In the genomic region with DNA sequence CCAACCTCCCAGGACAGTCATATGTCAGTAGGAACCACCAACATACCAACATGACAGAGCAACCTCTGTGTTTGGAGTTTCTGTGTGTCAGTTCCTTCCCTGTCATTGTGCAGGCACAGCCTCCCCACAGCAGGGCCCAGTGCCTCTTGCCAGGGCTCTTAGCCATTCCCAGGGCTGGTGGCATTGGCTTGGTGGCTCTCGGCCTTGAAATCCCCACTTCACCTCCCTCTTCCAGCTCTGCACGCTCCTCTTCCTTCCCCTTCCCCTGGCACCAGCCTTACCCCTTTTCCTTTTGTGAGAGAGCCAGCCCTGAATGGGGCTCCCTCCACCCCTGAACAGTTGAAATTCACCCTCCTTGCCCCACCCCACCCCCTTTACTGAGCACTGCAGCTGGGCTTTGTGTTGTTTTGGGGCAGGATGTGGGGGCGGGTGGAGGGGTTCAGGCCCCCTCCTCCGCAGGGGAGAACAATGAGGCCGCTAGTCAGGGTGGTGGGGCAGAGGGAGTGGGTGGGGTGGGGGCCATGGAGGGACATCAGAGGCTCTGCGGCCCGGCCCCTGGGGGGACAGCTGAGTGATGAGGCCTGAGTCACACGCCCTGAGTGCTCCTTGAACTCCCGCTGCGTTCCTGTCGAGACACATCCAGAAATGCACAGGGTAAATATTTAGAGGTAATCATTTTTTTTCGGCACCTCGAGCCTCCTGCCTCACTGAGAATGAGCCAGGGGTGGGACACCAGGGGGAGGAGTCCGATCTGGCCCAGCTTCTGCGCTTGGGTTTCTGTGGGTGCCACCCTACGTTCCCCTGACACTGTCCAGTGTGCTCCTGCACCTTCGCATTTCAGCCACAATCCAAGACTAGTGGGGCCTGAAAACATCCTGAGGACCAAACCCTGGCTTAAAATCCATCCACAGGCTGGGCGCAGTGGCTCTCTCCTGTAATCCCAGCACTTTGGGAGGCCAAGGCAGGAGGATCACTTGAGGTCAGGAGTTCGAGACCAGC, we compare ENCODE assay signal across 10 cellular contexts. TPM values are rescaled to one million over a fixed set of nuclear protein-coding genes. Genes with fewer than 3 reads are reported as not detected.
DNase-seq lines count a peak whose midpoint lies in the region; ATAC-seq and TF ChIP-seq lines count a peak whose summit lies in the region.
"Had no signal": no experiment of that assay in that cellular context is flagged by ENCODE, and none has a peak within 500 bp of the region (broad histone marks: within the 10 kb centered on the region; RNA-seq: fewer than 3 reads in every experiment).

No MANE protein-coding gene starts in this region.

- H3K4me3 Mint-ChIP-seq in WTC11: no peak overlapping the region; the same call in 1 of the 2 replicates
- H3K4me3 Mint-ChIP-seq: endodermal cell had no signal

- no peaks in the 10 kb centered on the region for H3K9me3 Mint-ChIP-seq in WTC11
- H3K9me3 Mint-ChIP-seq: endodermal cell had no signal

- no peak overlapping the region for H3K23ac ChIP-seq in trophoblast cell (ENCODE audit: low read length)

- DNase-seq in ELF-1 (ENCODE audit: low read depth, low spot score) (peak; percentile 66), NB4 (ENCODE audit: low read depth) (peak; percentile 44), WTC11 (ENCODE audit: low spot score) (no peak), trophoblast cell (peak; percentile 39), sigmoid colon (no peak), GM19238 (ENCODE audit: insufficient read length, low spot score) (no peak)
- DNase-seq in stimulated activated CD4-positive, alpha-beta T cell treated with anti-CD3 and anti-CD28 coated beads, Interleukin-4, amount 100 ng/mL, for 4 hours: no peak
- DNase-seq: endodermal cell; heart left ventricle; stimulated activated naive CD4-positive, alpha-beta T cell had no signal

- H3K4me1 ChIP-seq in trophoblast cell (ENCODE audit: control insufficient read depth in 1 of 2, insufficient read depth in 2 of 2, low read length in 2 of 2): peaks cover 4 to 8% of the 10 kb centered on the region in 2 experiments
- peaks cover 0 to 10% (median 2%) of the 10 kb centered on the region in 4 donors for H3K4me1 ChIP-seq in sigmoid colon

- H3K27ac ChIP-seq in trophoblast cell (ENCODE audit: low read depth, low read length) (no peak overlapping the region), sigmoid colon (no peak overlapping the region)
- H3K27ac ChIP-seq: heart left ventricle had no signal

- CTCF ChIA-PET in WTC11 (lab: Charles Lee): interaction anchor here (0.6 to 1.3 kb wide), 6 partner anchors 9 to 251 kb away, joined by 3 to 10 read pairs (median 3); no protein-coding TSS in a partner anchor

- H3K4me3 ChIP-seq in NB4 (ENCODE audit: low read depth, low read length) (no peak overlapping the region), trophoblast cell (ENCODE audit: low read depth, low read length) (no peak overlapping the region), sigmoid colon (no peak overlapping the region)
- H3K4me3 ChIP-seq: heart left ventricle had no signal

- H2AFZ ChIP-seq in trophoblast cell (ENCODE audit: insufficient read depth, low read length, poor library complexity): no peak overlapping the region

- no peak overlapping the region for H2BK120ac ChIP-seq in trophoblast cell (ENCODE audit: insufficient read depth, low read length, poor library complexity)

- no peaks in the 10 kb centered on the region for H3K79me2 ChIP-seq in trophoblast cell (ENCODE audit: control insufficient read depth, insufficient read depth, low read length, poor library complexity)

- H3K27me3 ChIP-seq in trophoblast cell (ENCODE audit: insufficient read depth, low read length) (no peaks in the 10 kb centered on the region), sigmoid colon (peaks cover 0 to 17% (median 0%) of the 10 kb centered on the region in 3 donors)

- no peak for TF ChIP-seq CTCF in NB4 (IDR thresholded peaks at IDR 0.05; ENCODE audit: low read depth, low read length)
- no peak for TF ChIP-seq CTCF in WTC11 (IDR thresholded peaks at IDR 0.05)
- TF ChIP-seq CTCF in sigmoid colon (IDR thresholded peaks at IDR 0.05): no peak

- POLR2A ChIA-PET in WTC11 (lab: Charles Lee): interaction anchor here (0.6 kb wide), 1 partner anchor 1068 kb away, joined by 5 read pairs; the partner anchor contains the start of gene TMEM9

- peaks cover 8% of the 10 kb centered on the region; the same call in 1 of the 2 replicates for H3K27me3 Mint-ChIP-seq in WTC11 (ENCODE audit: low read depth)

- no peak overlapping the region for H3K14ac ChIP-seq in trophoblast cell (ENCODE audit: low read length)

- TF ChIP-seq EP300 in sigmoid colon (IDR thresholded peaks at IDR 0.05): no peak

- peak overlapping the region; percentile 43 for H2AK5ac ChIP-seq in trophoblast cell (ENCODE audit: low read length)

- H3K18ac ChIP-seq in trophoblast cell (ENCODE audit: low read length): no peak overlapping the region

- peaks cover 13% of the 10 kb centered on the region for H3K4me1 Mint-ChIP-seq in WTC11

- H3K9me3 ChIP-seq in trophoblast cell (ENCODE audit: insufficient read depth, low read depth, low read length): no peaks in the 10 kb centered on the region
- no peaks in the 10 kb centered on the region for H3K9me3 ChIP-seq in sigmoid colon
- H3K9me3 ChIP-seq: heart left ventricle had no signal

- intact Hi-C loops in sigmoid colon (cut with DNase I): no loop called here

- no peak overlapping the region for H3K4ac ChIP-seq in trophoblast cell (ENCODE audit: low read depth, low read length)

- H3K79me1 ChIP-seq in trophoblast cell (ENCODE audit: low read length): no peaks in the 10 kb centered on the region

- no peak overlapping the region for H3K4me2 ChIP-seq in trophoblast cell (ENCODE audit: low read length)

- H3K9ac ChIP-seq in trophoblast cell (ENCODE audit: low read length): no peak overlapping the region

- no peak overlapping the region for H4K12ac ChIP-seq in trophoblast cell (ENCODE audit: low read depth, low read length)

- H3K36me3 Mint-ChIP-seq in WTC11: no peaks in the 10 kb centered on the region

- H3K36me3 ChIP-seq in trophoblast cell (ENCODE audit: control insufficient read depth in 1 of 2, insufficient read depth in 2 of 2, low read length in 2 of 2) (no peaks in the 10 kb centered on the region), sigmoid colon (no peaks in the 10 kb centered on the region)
- H3K36me3 ChIP-seq: heart left ventricle had no signal

- no peak overlapping the region for H4K8ac ChIP-seq in trophoblast cell (ENCODE audit: low read depth, low read length)

- ATAC-seq in WTC11: peak; percentile 26

- no CpG with 5 or more reads among the region's 19 CpGs for WGBS in trophoblast cell (ENCODE audit: extremely low coverage, insufficient coverage, insufficient read length)
- 57 to 62% methylated on average over 19 of the region's 19 CpGs for whole genome bisulfite sequencing in sigmoid colon, 2 donors

- TF ChIP-seq POLR2A in NB4 (IDR thresholded peaks at IDR 0.05; ENCODE audit: extremely low read depth, insufficient read length) (no peak), sigmoid colon (IDR thresholded peaks at IDR 0.05) (no peak)

- H4K91ac ChIP-seq in trophoblast cell (ENCODE audit: low read depth, low read length): no peak overlapping the region

- no peak overlapping the region for H2BK5ac ChIP-seq in trophoblast cell (ENCODE audit: low read depth, low read length, poor library complexity)

- no peak overlapping the region for H2BK12ac ChIP-seq in trophoblast cell (ENCODE audit: low read length)

- no peak overlapping the region for H3K27ac Mint-ChIP-seq in WTC11
- H3K27ac Mint-ChIP-seq: endodermal cell had no signal

TF ChIP-seq in WTC11, 78 proteins besides CTCF, POLR2A, EP300 and RAD21 (continues in another document):
- no peak for TF ChIP-seq ZNF425 (CRISPR knock-in tag; conservative IDR thresholded peaks at IDR 0.05)
- TF ChIP-seq NFE2L1 (CRISPR knock-in tag; IDR thresholded peaks at IDR 0.05): no peak
- TF ChIP-seq, protein P1, sequence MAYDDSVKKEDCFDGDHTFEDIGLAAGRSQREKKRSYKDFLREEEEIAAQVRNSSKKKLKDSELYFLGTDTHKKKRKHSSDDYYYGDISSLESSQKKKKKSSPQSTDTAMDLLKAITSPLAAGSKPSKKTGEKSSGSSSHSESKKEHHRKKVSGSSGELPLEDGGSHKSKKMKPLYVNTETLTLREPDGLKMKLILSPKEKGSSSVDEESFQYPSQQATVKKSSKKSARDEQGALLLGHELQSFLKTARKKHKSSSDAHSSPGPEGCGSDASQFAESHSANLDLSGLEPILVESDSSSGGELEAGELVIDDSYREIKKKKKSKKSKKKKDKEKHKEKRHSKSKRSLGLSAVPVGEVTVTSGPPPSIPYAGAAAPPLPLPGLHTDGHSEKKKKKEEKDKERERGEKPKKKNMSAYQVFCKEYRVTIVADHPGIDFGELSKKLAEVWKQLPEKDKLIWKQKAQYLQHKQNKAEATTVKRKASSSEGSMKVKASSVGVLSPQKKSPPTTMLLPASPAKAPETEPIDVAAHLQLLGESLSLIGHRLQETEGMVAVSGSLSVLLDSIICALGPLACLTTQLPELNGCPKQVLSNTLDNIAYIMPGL (CRISPR knock-in tag; IDR thresholded peaks at IDR 0.05): no peak
- TF ChIP-seq ZNF232 (CRISPR knock-in tag; IDR thresholded peaks at IDR 0.05): no peak
- TF ChIP-seq TEAD4 (CRISPR knock-in tag; IDR thresholded peaks at IDR 0.05): no peak
- TF ChIP-seq ZNF219 (CRISPR knock-in tag; IDR thresholded peaks at IDR 0.05; ENCODE audit: borderline replicate concordance): no peak
- no peak for TF ChIP-seq HMGA2 (CRISPR knock-in tag; IDR thresholded peaks at IDR 0.05)
- no peak for TF ChIP-seq ZBTB21 (CRISPR knock-in tag; IDR thresholded peaks at IDR 0.05; ENCODE audit: borderline replicate concordance)

RNA-seq across cellular contexts. Expression of gene LGR6, which starts 28.6 kb away (rescaled TPM):
- total RNA-seq in WTC11 (2021): 0.78 to 1.1 TPM (median 1.1 TPM) in 3 replicates
- polyA plus RNA-seq in trophoblast cell (2013): 0.04 and 0.10 TPM in 2 replicates
- under 1 TPM in 2 of 4 donors, not detected in 2; 0.14 to 0.28 TPM for total RNA-seq in sigmoid colon
- 1 to 10 TPM in 1 of 3 donors, not detected in 2; 1.0 TPM for polyA plus RNA-seq in sigmoid colon

Comparison
In these comparisons a context has a peak if more than half of its experiments do, and no peak if none do; other contexts are left out.
1. DNase-seq: peak in ELF-1 (single experiment), NB4 (single experiment) and trophoblast cell (2 of 2); none in WTC11 (single experiment), stimulated activated CD4-positive, alpha-beta T cell treated with anti-CD3 and anti-CD28 coated beads, Interleukin-4, amount 100 ng/mL, for 4 hours (0 of 2), sigmoid colon (single experiment) and GM19238 (single experiment).